25 cellular contexts compared by ENCODE assay signal in the genomic region with DNA sequence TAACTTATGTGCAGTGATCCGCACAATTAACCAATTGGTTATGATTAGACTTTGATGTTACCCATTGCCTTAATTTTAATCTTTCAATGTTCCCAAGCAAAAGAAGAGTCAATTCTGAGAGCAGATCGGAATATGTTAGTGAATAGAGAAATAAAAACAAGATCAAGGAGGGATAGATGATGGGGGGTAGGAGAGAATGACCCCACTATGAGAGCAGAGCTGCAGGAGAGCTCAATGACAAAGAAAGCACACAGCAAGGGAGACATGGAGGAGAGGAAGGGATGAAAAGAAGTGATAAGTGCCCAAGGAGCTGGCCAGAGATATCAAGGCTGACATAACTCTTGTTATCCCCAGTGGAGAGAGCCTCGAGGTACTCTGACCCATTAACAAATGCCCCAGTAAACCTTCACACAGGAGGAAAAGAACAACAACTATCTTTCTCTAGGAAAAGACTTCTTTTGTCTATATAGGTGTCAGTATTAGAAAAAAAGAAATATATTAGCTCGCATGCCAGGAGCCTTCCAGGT. TPM values are rescaled to one million over a fixed set of nuclear protein-coding genes. Genes with fewer than 3 reads are reported as not detected.
"Had no signal": no experiment of that assay in that cellular context is flagged by ENCODE, and none has a peak within 500 bp of the region (broad histone marks: within the 10 kb centered on the region; RNA-seq: fewer than 3 reads in every experiment).

No MANE protein-coding gene starts in this region.

- H3K4me3 ChIP-seq: esophagus muscularis mucosa, gastrocnemius medialis, heart right ventricle, left lung, lower lobe of right lung, mucosa of descending colon, ovary, right atrium auricular region, sigmoid colon, skin epidermis, thyroid gland had no signal

- H3K4me1 ChIP-seq: gastrocnemius medialis, lower lobe of right lung, thyroid gland had no signal

- DNase-seq: cerebellar nuclear complex; effector memory CD4-positive, alpha-beta T cell; gastrocnemius medialis; heart right ventricle; immature natural killer cell; left lung; lower lobe of right lung; mucosa of descending colon; natural killer cell; nucleus accumbens; ovary; sigmoid colon; stimulated activated CD4-positive, alpha-beta T cell treated with anti-CD3 and anti-CD28 coated beads, Interleukin-12 subunit alpha, Interleukin-12 subunit beta, amount 100 ng/mL, for 4 hours; stimulated activated CD4-positive, alpha-beta T cell treated with anti-CD3 and anti-CD28 coated beads, Interleukin-2, amount 100 ng/mL, for 48 hours; stimulated activated naive CD4-positive, alpha-beta T cell treated with Interleukin-2 at 50 U/mL for 16 hours; thyroid gland had no signal

- H3K9me3 ChIP-seq: esophagus muscularis mucosa, gastrocnemius medialis, heart right ventricle, left lung, lower lobe of right lung, mucosa of descending colon, ovary, right atrium auricular region, sigmoid colon, thyroid gland had no signal

- H3K36me3 ChIP-seq: esophagus muscularis mucosa, gastrocnemius medialis, heart right ventricle, left lung, lower lobe of right lung, ovary, right atrium auricular region, sigmoid colon, thyroid gland had no signal

- H3K27ac ChIP-seq: epithelial cell of prostate, esophagus muscularis mucosa, gastrocnemius medialis, heart right ventricle, left lung, lower lobe of right lung, ovary, right atrium auricular region, skin epidermis, thyroid gland had no signal

- H3K27me3 ChIP-seq: esophagus muscularis mucosa, gastrocnemius medialis, heart right ventricle, left lung, ovary, right atrium auricular region, sigmoid colon, thyroid gland had no signal

RNA-seq across cellular contexts. Expression of gene ANP32D, which starts 52.9 kb away (rescaled TPM):
- total RNA-seq: dermis microvascular lymphatic vessel endothelial cell, esophagus muscularis mucosa, fibroblast of villous mesenchyme, gastrocnemius medialis, left lung, lower lobe of right lung, mucosa of descending colon, myocyte, natural killer cell, neural crest cell, right atrium auricular region, thyroid gland had no signal
- polyA plus RNA-seq: heart right ventricle, immature natural killer cell, keratinocyte, sigmoid colon had no signal
